2 cellular contexts compared by ENCODE assay signal in genomic region chr6:71007298-71007697, GRCh38. TPM values are rescaled to one million over a fixed set of nuclear protein-coding genes. Genes with fewer than 3 reads are reported as not detected.
"Had no signal": no experiment of that assay in that cellular context is flagged by ENCODE, and none has a peak within 500 bp of the region (broad histone marks: within the 10 kb centered on the region; RNA-seq: fewer than 3 reads in every experiment).

No MANE protein-coding gene starts in this region.

RNA-seq across cellular contexts. Expression of gene B3GAT2, which starts 50.4 kb away (rescaled TPM):
- total RNA-seq: PC-3; T-helper 2 cell treated with Interferon-gamma antibody and Interleukin-4, amounts not matched to agents 100 ng/mL and 5 ng/mL, for 36 hours had no signal
